22 cellular contexts compared by ENCODE assay signal in the genomic region with DNA sequence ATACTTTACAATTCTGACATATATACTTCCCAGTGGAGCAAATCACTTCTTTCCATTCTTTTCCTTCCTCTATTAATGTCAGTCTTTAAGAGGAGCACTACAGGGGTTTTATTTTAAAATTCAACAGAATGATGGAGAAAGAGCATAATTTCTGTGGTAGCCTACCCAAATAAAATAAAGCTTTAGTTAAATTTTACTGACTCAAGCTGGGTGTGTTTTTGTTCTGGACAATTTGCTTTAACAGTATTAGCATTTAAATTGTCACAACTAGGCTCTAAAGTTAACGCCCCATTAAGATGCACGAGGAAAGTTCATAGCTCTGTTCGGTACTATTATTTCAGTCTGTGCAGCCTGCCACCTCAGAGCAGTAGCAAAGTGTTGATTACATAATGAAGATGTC.
"Had no signal": no experiment of that assay in that cellular context is flagged by ENCODE, and none has a peak within 500 bp of the region (broad histone marks: within the 10 kb centered on the region; RNA-seq: fewer than 3 reads in every experiment).

No MANE protein-coding gene starts in this region.

- H3K36me3 ChIP-seq: uterus had no signal

- H3K27me3 Mint-ChIP-seq: activated naive CD8-positive, alpha-beta T cell treated with anti-CD3 and anti-CD28 coated beads for 36 hours; stimulated activated naive CD8-positive, alpha-beta T cell treated with anti-CD3 and anti-CD28 coated beads, Interleukin-15, amount 100 ng/mL, for 72 hours had no signal

- H3K4me3 ChIP-seq: dorsolateral prefrontal cortex, lower lobe of right lung, suprapubic skin, transverse colon, uterus had no signal

- FAIRE-seq: colon had no signal

- H3K27ac ChIP-seq: epithelial cell of prostate, foreskin keratinocyte, lower lobe of right lung, suprapubic skin, transverse colon, uterus had no signal

- H3K4me1 ChIP-seq: foreskin keratinocyte, lower lobe of right lung, suprapubic skin, transverse colon, uterus had no signal

- H3K4me3 Mint-ChIP-seq: activated naive CD8-positive, alpha-beta T cell treated with anti-CD3 and anti-CD28 coated beads for 36 hours; nephron; stimulated activated naive CD8-positive, alpha-beta T cell treated with anti-CD3 and anti-CD28 coated beads, Interleukin-15, amount 100 ng/mL, for 72 hours had no signal

- H3K4me1 Mint-ChIP-seq: nephron had no signal

- H3K27ac Mint-ChIP-seq: stimulated activated naive CD8-positive, alpha-beta T cell treated with anti-CD3 and anti-CD28 coated beads, Interleukin-15, amount 100 ng/mL, for 72 hours had no signal

- H3K9me3 ChIP-seq: lower lobe of right lung, suprapubic skin, transverse colon, uterus had no signal

- H3K9me3 Mint-ChIP-seq: activated naive CD8-positive, alpha-beta T cell treated with anti-CD3 and anti-CD28 coated beads for 36 hours; nephron; stimulated activated naive CD8-positive, alpha-beta T cell treated with anti-CD3 and anti-CD28 coated beads, Interleukin-15, amount 100 ng/mL, for 72 hours had no signal

- H3K27me3 ChIP-seq: dorsolateral prefrontal cortex, foreskin keratinocyte, suprapubic skin, transverse colon, uterus had no signal

- ATAC-seq: foreskin keratinocyte; left colon; lower lobe of right lung; stimulated activated naive CD8-positive, alpha-beta T cell treated with anti-CD3 and anti-CD28 coated beads, Interleukin-15, amount 100 ng/mL, for 72 hours had no signal

- DNase-seq: activated CD4-positive, alpha-beta T cell treated with anti-CD3 and anti-CD28 coated beads for 48 hours; activated CD8-positive, alpha-beta memory T cell treated with anti-CD3 and anti-CD28 coated beads for 24 hours; activated CD8-positive, alpha-beta memory T cell treated with anti-CD3 and anti-CD28 coated beads, Interleukin-2, amount 50 U/mL, for 48 hours; activated naive CD4-positive, alpha-beta T cell; activated naive CD8-positive, alpha-beta T cell treated with anti-CD3 and anti-CD28 coated beads for 36 hours; amniotic stem cell; dorsolateral prefrontal cortex; foreskin keratinocyte; hippocampal formation; left colon; lower lobe of right lung; nucleus accumbens; posterior cingulate gyrus; stimulated activated CD4-positive, alpha-beta T cell treated with anti-CD3 and anti-CD28 coated beads, Interleukin-12 subunit alpha, Interleukin-12 subunit beta, amount 100 ng/mL, for 4 hours; stimulated activated CD4-positive, alpha-beta T cell treated with anti-CD3 and anti-CD28 coated beads, Interleukin-1b, Interleukin-23, amount 100 ng/mL, for 48 hours; stimulated activated naive CD8-positive, alpha-beta T cell treated with anti-CD3 and anti-CD28 coated beads, Interleukin-15, amount 100 ng/mL, for 72 hours; transverse colon; uterus had no signal
